ENCODE assay signal across 8 cellular contexts in genomic region chr5:7869474-7870136, GRCh38. TPM values are rescaled to one million over a fixed set of nuclear protein-coding genes. Genes with fewer than 3 reads are reported as not detected.
DNase-seq lines count a peak whose midpoint lies in the region; ATAC-seq and TF ChIP-seq lines count a peak whose summit lies in the region.

No MANE protein-coding gene starts in this region.

- POLR2A ChIA-PET in activated naive CD8-positive, alpha-beta T cell treated with anti-CD3 and anti-CD28 coated beads, Interleukin-2, amount 10 ng/mL, durations not matched to agents 7 days and 5 days (lab: Charles Lee) = interaction anchor here (1.0 to 1.8 kb wide), 6 partner anchors 9 to 20 kb away, joined by 3 to 11 read pairs (median 3); no protein-coding TSS in a partner anchor

- H3K79me2 ChIP-seq in GM23338 (replicated peaks; ENCODE audit: insufficient read depth) = peaks cover 69% of the 10 kb centered on the region

- H3K9ac ChIP-seq in iPS-18a (ENCODE audit: low read length) = peak overlapping the region; percentile 68

- no peaks in the 10 kb centered on the region for H3F3A ChIP-seq in GM23338 (replicated peaks; ENCODE audit: low read depth)

- peaks cover 37% of the 10 kb centered on the region for H4K20me1 ChIP-seq in GM23338 (replicated peaks; ENCODE audit: insufficient read depth)

- H3K4me3 ChIP-seq in GM23338 = peak overlapping the region; percentile 90
- peak overlapping the region; percentile 60 for H3K4me3 ChIP-seq in iPS-18a (ENCODE audit: low read length)

- H3K36me3 ChIP-seq in GM23338 (ENCODE audit: insufficient read depth) (0 out of 2 replicates have a peak, but pooled peaks cover 7% of the 10 kb centered on the region), iPS-18a (ENCODE audit: control insufficient read depth, low read depth, low read length) (peaks cover 26% of the 10 kb centered on the region)

- H3K9me3 ChIP-seq in iPS-18a (ENCODE audit: control insufficient read depth, low read depth, low read length) = no peaks in the 10 kb centered on the region

- H3K9me2 ChIP-seq in GM23338 (ENCODE audit: insufficient read depth) = no peaks in the 10 kb centered on the region

- peaks cover 4% of the 10 kb centered on the region; the same call in 1 of the 3 replicates for H3K9me3 Mint-ChIP-seq in GM23338
- H3K9me3 Mint-ChIP-seq in activated naive CD8-positive, alpha-beta T cell treated with anti-CD3 and anti-CD28 coated beads, Interleukin-2, amount 10 ng/mL, durations not matched to agents 7 days and 5 days = no peaks in the 10 kb centered on the region

- H3K27me3 ChIP-seq in GM23338 (ENCODE audit: insufficient read depth) (no peaks in the 10 kb centered on the region), iPS-18a (ENCODE audit: control insufficient read depth, insufficient read depth, low read length) (no peaks in the 10 kb centered on the region)

- H3K27me3 Mint-ChIP-seq in GM23338 (ENCODE audit: insufficient read depth, low read depth, poor library complexity) = peaks cover 4% of the 10 kb centered on the region
- no peaks in the 10 kb centered on the region for H3K27me3 Mint-ChIP-seq in activated naive CD8-positive, alpha-beta T cell treated with anti-CD3 and anti-CD28 coated beads, Interleukin-2, amount 10 ng/mL, durations not matched to agents 7 days and 5 days

- peak; percentile 49 for ATAC-seq in GM23338
- ATAC-seq in activated naive CD8-positive, alpha-beta T cell treated with anti-CD3 and anti-CD28 coated beads, Interleukin-2, amount 10 ng/mL, durations not matched to agents 7 days and 5 days (ENCODE audit: low read depth) = peak; percentile 28

- H3K4me1 ChIP-seq in GM23338 (ENCODE audit: insufficient read depth) (peaks cover 22% of the 10 kb centered on the region; the same call in 1 of the 2 replicates), iPS-18a (ENCODE audit: control insufficient read depth, low read depth, low read length) (peaks cover 9% of the 10 kb centered on the region)

- H3K4me2 ChIP-seq in GM23338 = peak overlapping the region; percentile 91

- peaks cover 15% of the 10 kb centered on the region for H3K4me1 Mint-ChIP-seq in GM23338
- H3K4me1 Mint-ChIP-seq in activated naive CD8-positive, alpha-beta T cell treated with anti-CD3 and anti-CD28 coated beads, Interleukin-2, amount 10 ng/mL, durations not matched to agents 7 days and 5 days = peaks cover 59% of the 10 kb centered on the region

- H3K27ac Mint-ChIP-seq in GM23338 = no peak overlapping the region
- H3K27ac Mint-ChIP-seq in activated naive CD8-positive, alpha-beta T cell treated with anti-CD3 and anti-CD28 coated beads, Interleukin-2, amount 10 ng/mL, durations not matched to agents 7 days and 5 days = peak overlapping the region; percentile 82

- H3K27ac ChIP-seq in GM23338 (ENCODE audit: low read depth) = no peak overlapping the region
- no peak overlapping the region for H3K27ac ChIP-seq in iPS-18a (ENCODE audit: low read length)

- peak overlapping the region; percentile 97 for H3K4me3 Mint-ChIP-seq in GM23338
- peak overlapping the region; percentile 91 for H3K4me3 Mint-ChIP-seq in activated naive CD8-positive, alpha-beta T cell treated with anti-CD3 and anti-CD28 coated beads, Interleukin-2, amount 10 ng/mL, durations not matched to agents 7 days and 5 days

- peak; percentile 49 for DNase-seq in DMS 273 (lab: John Stamatoyannopoulos, UW; ENCODE audit: unreplicated experiment)
- no peak for DNase-seq in DMS 273 treated with DMSO at 0.1 percent for 48 hours (lab: John Stamatoyannopoulos, UW)
- peak; percentile 19 for DNase-seq in GM23338 (ENCODE audit: low spot score)
- DNase-seq in NAMALWA (ENCODE audit: low spot score) = peak; percentile 54
- DNase-seq in activated naive CD8-positive, alpha-beta T cell treated with anti-CD3 and anti-CD28 coated beads, Interleukin-2, amount 10 ng/mL, durations not matched to agents 7 days and 5 days = peak; percentile 64
- DNase-seq in stimulated activated CD4-positive, alpha-beta T cell treated with anti-CD3 and anti-CD28 coated beads, Interleukin-1b, Interleukin-23, amount 100 ng/mL, for 48 hours = peak; percentile 45
- no peak for DNase-seq in Kasumi-1 (lab: John Stamatoyannopoulos, UW)

- TF ChIP-seq CTCF in GM23338 (conservative IDR thresholded peaks at IDR 0.05; ENCODE audit: low read depth in 2 of 2) = no peak

- H2AFZ ChIP-seq in GM23338 = peak overlapping the region; percentile 97

- H3K36me3 Mint-ChIP-seq in GM23338 (ENCODE audit: low read depth) = peaks cover 18% of the 10 kb centered on the region
- peaks cover 24% of the 10 kb centered on the region for H3K36me3 Mint-ChIP-seq in activated naive CD8-positive, alpha-beta T cell treated with anti-CD3 and anti-CD28 coated beads, Interleukin-2, amount 10 ng/mL, durations not matched to agents 7 days and 5 days

TF ChIP-seq in GM23338, 12 proteins besides CTCF, POLR2A, EP300 and RAD21:
- TF ChIP-seq REST (IDR thresholded peaks at IDR 0.05; ENCODE audit: unreplicated experiment) = no peak
- TF ChIP-seq POLR2AphosphoS5 (IDR thresholded peaks at IDR 0.05; ENCODE audit: low read depth) = no peak
- no peak for TF ChIP-seq CREB1 (CRISPR knock-in tag; IDR thresholded peaks at IDR 0.05; ENCODE audit: low read depth)

RNA-seq across cellular contexts. Expression of gene MTRR, which starts 0.7 kb away (rescaled TPM):
- 39.7 and 55.9 TPM in 2 replicates for total RNA-seq in GM23338 (2014; rRNA removed; shearing (Covaris generic))
- polyA plus RNA-seq in GM23338 (2016; fragmentation: Nextera tagmentation; extraction: Ambion mirVana) = 11.6 and 16.5 TPM in 2 replicates
- total RNA-seq in activated naive CD8-positive, alpha-beta T cell treated with anti-CD3 and anti-CD28 coated beads, Interleukin-2, amount 10 ng/mL, durations not matched to agents 7 days and 5 days = 10 to 100 TPM; 56.3 to 57.0 TPM

RNA-seq across cellular contexts. Expression of gene FASTKD3, which starts 0.8 kb away (rescaled TPM):
- 11.8 and 13.5 TPM in 2 replicates for total RNA-seq in GM23338 (2014; rRNA removed; shearing (Covaris generic))
- 10.8 and 12.2 TPM in 2 replicates for polyA plus RNA-seq in GM23338 (2016; fragmentation: Nextera tagmentation; extraction: Ambion mirVana)
- total RNA-seq in activated naive CD8-positive, alpha-beta T cell treated with anti-CD3 and anti-CD28 coated beads, Interleukin-2, amount 10 ng/mL, durations not matched to agents 7 days and 5 days = 10 to 100 TPM; 11.9 to 14.8 TPM

RNA-seq across cellular contexts. Expression of gene CFAP90, which starts 18.7 kb away (rescaled TPM):
- total RNA-seq in GM23338 (2014; rRNA removed; shearing (Covaris generic)) = 0.10 and 3.5 TPM in 2 replicates
- polyA plus RNA-seq in GM23338 (2016; fragmentation: Nextera tagmentation; extraction: Ambion mirVana) = 1.0 and 1.3 TPM in 2 replicates
- total RNA-seq in activated naive CD8-positive, alpha-beta T cell treated with anti-CD3 and anti-CD28 coated beads, Interleukin-2, amount 10 ng/mL, durations not matched to agents 7 days and 5 days = not detected

Comparison
In these comparisons a context has a peak if more than half of its experiments do, and no peak if none do; other contexts are left out.
1. DNase-seq: peak in DMS 273 (single experiment), GM23338 (single experiment), NAMALWA (single experiment), activated naive CD8-positive, alpha-beta T cell treated with anti-CD3 and anti-CD28 coated beads, Interleukin-2, amount 10 ng/mL, durations not matched to agents 7 days and 5 days (single experiment) and stimulated activated CD4-positive, alpha-beta T cell treated with anti-CD3 and anti-CD28 coated beads, Interleukin-1b, Interleukin-23, amount 100 ng/mL, for 48 hours (single experiment); none in DMS 273 treated with DMSO at 0.1 percent for 48 hours (single experiment) and Kasumi-1 (0 of 2).